9 cellular contexts compared by ENCODE assay signal in the genomic region with DNA sequence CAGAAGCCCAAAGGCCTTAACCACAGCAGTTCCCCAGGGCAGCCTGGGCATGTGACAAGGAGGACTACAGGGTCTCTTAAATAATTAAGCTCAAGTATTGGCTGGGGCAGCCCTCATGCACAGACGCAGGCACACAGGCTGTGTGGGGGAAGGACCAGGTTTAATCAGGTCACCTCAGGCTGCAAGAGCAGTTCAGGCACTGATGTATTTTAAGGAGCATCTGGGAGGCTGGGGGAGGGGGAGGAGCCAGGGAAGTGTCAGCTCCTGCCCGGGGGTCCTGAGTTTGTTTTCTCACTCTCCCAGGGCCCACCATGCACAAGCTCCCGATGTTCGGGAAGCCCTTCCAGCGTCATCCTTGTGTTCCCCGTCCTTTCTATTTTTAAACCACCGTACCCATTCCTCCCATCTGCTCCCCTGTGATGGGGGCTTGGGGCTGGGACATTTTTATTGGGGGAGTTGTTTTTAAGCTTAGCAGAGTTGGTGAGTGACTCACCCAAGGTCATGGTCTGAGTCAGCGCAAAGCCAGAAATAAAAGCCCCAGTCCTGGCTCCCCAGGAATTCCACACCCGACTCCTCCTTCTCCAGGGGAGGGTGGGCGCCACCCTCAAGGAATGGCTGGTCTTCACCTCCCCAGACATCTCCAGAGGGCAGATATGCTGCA. TPM values are rescaled to one million over a fixed set of nuclear protein-coding genes. Genes with fewer than 3 reads are reported as not detected.
A peak's percentile ranks its signal among the peaks of the same experiment; 100 is the strongest.
DNase-seq lines count a peak whose midpoint lies in the region; ATAC-seq, FAIRE-seq and TF ChIP-seq lines count a peak whose summit lies in the region.
"Had no signal": no experiment of that assay in that cellular context is flagged by ENCODE, and none has a peak within 500 bp of the region (broad histone marks: within the 10 kb centered on the region; RNA-seq: fewer than 3 reads in every experiment).

No MANE protein-coding gene starts in this region.

- no peak for TF ChIP-seq CTCF in astrocyte (IDR thresholded peaks at IDR 0.05; ENCODE audit: insufficient read depth, low read depth, low read length)
- no peak for TF ChIP-seq CTCF in mesothelial cell of epicardium (IDR thresholded peaks at IDR 0.05; ENCODE audit: unreplicated experiment)

- H3K4me3 Mint-ChIP-seq in astrocyte (ENCODE audit: unreplicated experiment) (peak overlapping the region; percentile 82), mesothelial cell of epicardium (peak overlapping the region; percentile 81)
- H3K4me3 Mint-ChIP-seq: T-helper 1 cell treated with Interleukin-12 subunit alpha and Interleukin-12 subunit beta and Interleukin-4 antibody, amounts not matched to agents 30 μg/mL and 1 μg/mL, for 36 hours had no signal

- H3K9me3 ChIP-seq in astrocyte (ENCODE audit: insufficient read depth, low read depth, low read length): no peaks in the 10 kb centered on the region

- H3K36me3 Mint-ChIP-seq in astrocyte (ENCODE audit: low read depth, unreplicated experiment) (no peaks in the 10 kb centered on the region), mesothelial cell of epicardium (no peaks in the 10 kb centered on the region)

- H3K27me3 ChIP-seq in astrocyte (ENCODE audit: insufficient read depth, low read length): no peaks in the 10 kb centered on the region

- ATAC-seq in HG02588 (IDR thresholded peaks at IDR 0.05; ENCODE audit: unreplicated experiment): no peak
- ATAC-seq: sciatic nerve had no signal

- H3K27ac Mint-ChIP-seq in astrocyte (ENCODE audit: unreplicated experiment) (peak overlapping the region; percentile 71), mesothelial cell of epicardium (peak overlapping the region; percentile 34)
- H3K27ac Mint-ChIP-seq: T-helper 1 cell treated with Interleukin-12 subunit alpha and Interleukin-12 subunit beta and Interleukin-4 antibody, amounts not matched to agents 30 μg/mL and 1 μg/mL, for 36 hours had no signal

- no peaks in the 10 kb centered on the region for H3K9me3 Mint-ChIP-seq in astrocyte (ENCODE audit: unreplicated experiment)
- no peaks in the 10 kb centered on the region for H3K9me3 Mint-ChIP-seq in mesothelial cell of epicardium
- H3K9me3 Mint-ChIP-seq: T-helper 1 cell treated with Interleukin-12 subunit alpha and Interleukin-12 subunit beta and Interleukin-4 antibody, amounts not matched to agents 30 μg/mL and 1 μg/mL, for 36 hours had no signal

- no peaks in the 10 kb centered on the region for H4K20me1 ChIP-seq in astrocyte (ENCODE audit: insufficient read depth, low read length)

- peak overlapping the region; percentile 79 for H3K4me2 ChIP-seq in astrocyte (ENCODE audit: low read length)

- peak overlapping the region; percentile 44 for H3K27ac ChIP-seq in astrocyte (ENCODE audit: low read depth, low read length)

- H3K36me3 ChIP-seq in astrocyte (ENCODE audit: insufficient read depth, low read length): no peaks in the 10 kb centered on the region

- H3K4me3 ChIP-seq in astrocyte (ENCODE audit: insufficient read depth, low read depth, low read length): peak overlapping the region; percentile 27

- peak overlapping the region; percentile 40 for H3K9ac ChIP-seq in astrocyte (ENCODE audit: low read length)

- DNase-seq in GM04503 (ENCODE audit: low read depth) (peak; percentile 25), astrocyte (ENCODE audit: low read depth) (peak; percentile 80), mesothelial cell of epicardium (ENCODE audit: low spot score in 2 of 2, unreplicated experiment in 2 of 2) (no peak), dedifferentiated amniotic fluid mesenchymal stem cell (ENCODE audit: extremely low spot score) (no peak), DMS114 treated with DMSO at 0.1 percent for 48 hours (lab: John Stamatoyannopoulos, UW; ENCODE audit: unreplicated experiment) (no peak)

- peaks cover 35% of the 10 kb centered on the region for H3K4me1 Mint-ChIP-seq in astrocyte (ENCODE audit: low read depth, unreplicated experiment)
- peaks cover 36% of the 10 kb centered on the region for H3K4me1 Mint-ChIP-seq in mesothelial cell of epicardium

- H3K79me2 ChIP-seq in astrocyte (ENCODE audit: insufficient read depth, low read length): no peaks in the 10 kb centered on the region

- peaks cover 53% of the 10 kb centered on the region for H3K4me1 ChIP-seq in astrocyte (ENCODE audit: insufficient read depth, low read length)

- FAIRE-seq in astrocyte (lab: Jason Lieb, UNC): peak; percentile 74

- no peak overlapping the region for H2AFZ ChIP-seq in astrocyte (ENCODE audit: low read depth, low read length)

- H3K27me3 Mint-ChIP-seq in astrocyte (ENCODE audit: low read depth, unreplicated experiment): no peaks in the 10 kb centered on the region
- no peaks in the 10 kb centered on the region for H3K27me3 Mint-ChIP-seq in mesothelial cell of epicardium (ENCODE audit: low read depth)

RNA-seq across cellular contexts. Expression of a gene that starts 2.4 kb away (rescaled TPM):
- total RNA-seq in astrocyte: 10.3 and 11.4 TPM in 2 replicates
- 15.6 to 18.3 TPM (median 17.7 TPM) in 3 replicates for total RNA-seq in mesothelial cell of epicardium
- total RNA-seq: dermis microvascular lymphatic vessel endothelial cell had no signal

RNA-seq across cellular contexts. Expression of a gene that starts 18.9 kb away (rescaled TPM):
- 44.5 and 50.9 TPM in 2 replicates for total RNA-seq in astrocyte
- 41.0 to 47.4 TPM (median 46.6 TPM) in 3 replicates for total RNA-seq in mesothelial cell of epicardium

RNA-seq across cellular contexts. Expression of a gene that starts 26.5 kb away (rescaled TPM):
- total RNA-seq in astrocyte: 39.4 and 42.3 TPM in 2 replicates
- 24.4 to 26.2 TPM (median 25.8 TPM) in 3 replicates for total RNA-seq in mesothelial cell of epicardium

RNA-seq across cellular contexts. Expression of a gene that starts 57.7 kb away (rescaled TPM):
- 48.2 and 48.3 TPM in 2 replicates for total RNA-seq in astrocyte
- total RNA-seq in mesothelial cell of epicardium: 35.4 to 37.5 TPM (median 36.7 TPM) in 3 replicates

RNA-seq across cellular contexts. Expression of a gene that starts 57.9 kb away (rescaled TPM):
- total RNA-seq in astrocyte (221 and 232 TPM in 2 replicates), mesothelial cell of epicardium (216 to 221 TPM (median 221 TPM) in 3 replicates)

Comparison
In these comparisons a context has a peak if more than half of its experiments do, and no peak if none do; other contexts are left out.
1. DNase-seq: peak in GM04503 (single experiment) and astrocyte (single experiment); none in mesothelial cell of epicardium (0 of 2), dedifferentiated amniotic fluid mesenchymal stem cell (single experiment) and DMS114 treated with DMSO at 0.1 percent for 48 hours (single experiment).